ENCODE assay signal across 10 cellular contexts in the genomic region with DNA sequence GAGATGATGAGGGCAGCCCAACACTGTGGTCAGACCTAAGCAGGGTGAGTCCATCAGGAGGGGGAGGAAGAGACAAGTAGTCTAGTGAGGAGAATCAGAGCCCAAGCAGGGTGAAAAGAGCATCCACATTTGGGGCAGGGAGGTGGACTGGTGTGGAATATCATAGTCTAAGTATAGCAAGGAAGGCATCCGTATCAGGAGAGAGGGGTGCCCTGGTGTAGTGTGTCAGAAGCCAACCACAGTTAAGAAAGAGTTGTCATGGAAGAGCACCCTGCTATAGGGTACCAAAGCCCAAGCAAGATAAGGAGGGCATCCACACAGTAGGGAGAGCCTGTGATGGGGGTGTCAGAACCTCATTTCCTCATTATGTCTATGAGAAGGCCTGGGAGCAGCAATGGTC.
"Had no signal": no experiment of that assay in that cellular context is flagged by ENCODE, and none has a peak within 500 bp of the region (broad histone marks: within the 10 kb centered on the region; RNA-seq: fewer than 3 reads in every experiment).

No MANE protein-coding gene starts in this region.

- DNase-seq: GM23248, GOT3, H9, HCEC 1CT, HFFc6, KBM-7 had no signal

- H3K4me2 ChIP-seq: KMS-11 had no signal

- H3K4me3 ChIP-seq: GM23248 had no signal

- FAIRE-seq: H54, HepG2 had no signal

- H3K9ac ChIP-seq: GM23248, KMS-11 had no signal

- H2AFZ ChIP-seq: GM23248 had no signal

- ATAC-seq: HepG2 had no signal

- H3K27ac ChIP-seq: GM23248, HL-60, KMS-11 had no signal
